In genomic region chr18:22032392-22032961, GRCh38 we compare ENCODE assay signal across 12 cellular contexts.
DNase-seq lines count a peak whose midpoint lies in the region; ATAC-seq and TF ChIP-seq lines count a peak whose summit lies in the region.
"Had no signal": no experiment of that assay in that cellular context is flagged by ENCODE, and none has a peak within 500 bp of the region (broad histone marks: within the 10 kb centered on the region; RNA-seq: fewer than 3 reads in every experiment).

No MANE protein-coding gene starts in this region.

- no peaks in the 10 kb centered on the region for H3K36me3 ChIP-seq in ACC112 (ENCODE audit: insufficient read depth, low read length)
- H3K36me3 ChIP-seq in kidney epithelial cell (ENCODE audit: control insufficient read depth, insufficient read depth, low read length): no peaks in the 10 kb centered on the region
- H3K36me3 ChIP-seq: thyroid gland had no signal

- ATAC-seq in GM21737 (IDR thresholded peaks at IDR 0.05; ENCODE audit: unreplicated experiment): no peak
- no peak for ATAC-seq in activated CD4-positive, CD25-positive, alpha-beta regulatory T cell treated with anti-CD3 and anti-CD28 coated beads, Interleukin-2, amount 50 U/mL, for 24 hours

- peaks cover 18% of the 10 kb centered on the region for H3K4me1 ChIP-seq in ACC112 (ENCODE audit: control insufficient read depth, insufficient read depth, low read length, unreplicated experiment)
- H3K4me1 ChIP-seq: thyroid gland had no signal

- no peaks in the 10 kb centered on the region for H3K79me2 ChIP-seq in ACC112 (ENCODE audit: control insufficient read depth, insufficient read depth, low read length, unreplicated experiment)

- H3K27ac ChIP-seq in ACC112 (ENCODE audit: low read depth, low read length): peak overlapping the region; percentile 42
- H3K27ac ChIP-seq: thyroid gland had no signal

- H2AFZ ChIP-seq in ACC112 (ENCODE audit: low read length, unreplicated experiment): peak overlapping the region; percentile 73

- DNase-seq in HFF-Myc (ENCODE audit: extremely low read depth, low read depth) (peak; percentile 64), T1000 (lab: John Stamatoyannopoulos, UW) (peak; percentile 30), kidney epithelial cell (ENCODE audit: low read depth) (peak; percentile 99), HUDEP-2 (lab: John Stamatoyannopoulos, UW; ENCODE audit: unreplicated experiment in 76 of 76) (no peak), midbrain (lab: John Stamatoyannopoulos, UW) (no peak)
- DNase-seq: CD4-positive, alpha-beta T cell; NCI-H524; right cardiac atrium; thyroid gland had no signal

- H3K27me3 ChIP-seq in ACC112 (ENCODE audit: insufficient read depth, low read length) (no peaks in the 10 kb centered on the region), kidney epithelial cell (ENCODE audit: control insufficient read depth, insufficient read depth, low read length) (no peaks in the 10 kb centered on the region)
- H3K27me3 ChIP-seq: thyroid gland had no signal

- TF ChIP-seq CTCF in HFF-Myc (IDR thresholded peaks at IDR 0.05; ENCODE audit: low read depth, low read length, missing control alignments) (no peak), kidney epithelial cell (IDR thresholded peaks at IDR 0.05; ENCODE audit: insufficient read depth, low read length, poor library complexity, severe bottlenecking) (no peak)

- H3K4me3 ChIP-seq in ACC112 (ENCODE audit: low read depth, low read length) (peak overlapping the region; percentile 10), HFF-Myc (replicated peaks; ENCODE audit: low read depth, low read length) (no peak overlapping the region), kidney epithelial cell (ENCODE audit: low read depth, low read length) (no peak overlapping the region)
- H3K4me3 ChIP-seq: thyroid gland had no signal

Comparison
In these comparisons a context has a peak if more than half of its experiments do, and no peak if none do; other contexts are left out.
1. DNase-seq: peak in HFF-Myc (single experiment), T1000 (single experiment) and kidney epithelial cell (single experiment); none in HUDEP-2 (0 of 76) and midbrain (single experiment).